ENCODE assay signal across 16 cellular contexts in genomic region chr11:15507592-15507991, GRCh38.
DNase-seq lines count a peak whose midpoint lies in the region; ATAC-seq, FAIRE-seq and TF ChIP-seq lines count a peak whose summit lies in the region.
"Had no signal": no experiment of that assay in that cellular context is flagged by ENCODE, and none has a peak within 500 bp of the region (broad histone marks: within the 10 kb centered on the region; RNA-seq: fewer than 3 reads in every experiment).

No MANE protein-coding gene starts in this region.

- intact Hi-C loops in mammary epithelial cell (cut with micrococcal nuclease) (no loop called here), spleen (cut with DNase I; ENCODE audit: low total_unique reads) (no loop called here)

- dilution Hi-C loops in mammary epithelial cell (cut with HindIII; ENCODE audit: low sequenced_read_pairs) = no loop called here

- ATAC-seq in A549 = peak in 1 of 2 experiments; percentile 47; a peak in 2 of 6 replicates
- ATAC-seq: activated T-cell treated with anti-CD3 and anti-CD28 coated beads, Interleukin-2, amount 50 U/mL, for 72 hours; T-cell had no signal

- FAIRE-seq in A549 (lab: Jason Lieb, UNC) = no peak
- FAIRE-seq: GM19239 had no signal

- H3K14ac ChIP-seq in neuronal stem cell (ENCODE audit: low read length) = no peak overlapping the region

- no peak overlapping the region for H2AK5ac ChIP-seq in neuronal stem cell (ENCODE audit: low read depth, low read length)

- no peaks in the 10 kb centered on the region for H3K9me3 ChIP-seq in A549
- no peaks in the 10 kb centered on the region for H3K9me3 ChIP-seq in hepatocyte (ENCODE audit: low read depth)
- H3K9me3 ChIP-seq in mammary epithelial cell (replicated peaks; ENCODE audit: insufficient read depth, low read length) = peaks cover 3% of the 10 kb centered on the region
- peaks cover 0 to 8% (median 0%) of the 10 kb centered on the region in 8 donors for H3K9me3 ChIP-seq in spleen
- no peaks in the 10 kb centered on the region for H3K9me3 ChIP-seq in neuronal stem cell (replicated peaks in 1 of 2; ENCODE audit: control insufficient read depth in 2 of 2, insufficient read depth in 1 of 2, low read depth in 1 of 2, low read length in 2 of 2)
- H3K9me3 ChIP-seq: upper lobe of left lung had no signal

- BruUV-seq in mammary epithelial cell (replicated peaks; lab: Mats Ljungman, UMichigan) = no TSS peak

- H3K4me3 ChIP-seq in A549 (no peak overlapping the region), hepatocyte (no peak overlapping the region), mammary epithelial cell (replicated peaks in 1 of 3; ENCODE audit: insufficient read depth in 1 of 3, low read depth in 2 of 3, low read length in 3 of 3) (no peak overlapping the region), spleen (no peak overlapping the region), neuronal stem cell (ENCODE audit: low read length in 2 of 2) (no peak overlapping the region)

- H4K91ac ChIP-seq in neuronal stem cell (ENCODE audit: low read depth, low read length, poor library complexity) = no peak overlapping the region

- H2AFZ ChIP-seq in hepatocyte (no peak overlapping the region), mammary epithelial cell (ENCODE audit: low read depth, low read length) (no peak overlapping the region), neuronal stem cell (ENCODE audit: low read length) (no peak overlapping the region)

- POLR2A ChIA-PET in A549 (lab: Yijun Ruan, JAX) = no interaction called here

- no peak overlapping the region for H3K4ac ChIP-seq in neuronal stem cell (ENCODE audit: low read length)

- H3K9me2 ChIP-seq in hepatocyte (replicated peaks; ENCODE audit: insufficient read depth) = no peaks in the 10 kb centered on the region

- H3K79me2 ChIP-seq in hepatocyte = no peaks in the 10 kb centered on the region
- H3K79me2 ChIP-seq in mammary epithelial cell (ENCODE audit: insufficient read depth, low read length) = no peaks in the 10 kb centered on the region

- no peak for TF ChIP-seq EP300 in A549 (IDR thresholded peaks at IDR 0.05)

- no peak overlapping the region for H3K18ac ChIP-seq in neuronal stem cell (ENCODE audit: low read length)

- H3K23ac ChIP-seq in neuronal stem cell (ENCODE audit: low read depth, low read length, poor library complexity) = no peak overlapping the region

- H3K4me2 ChIP-seq in A549 (peak overlapping the region; percentile 24; the same call in 1 of the 3 replicates), hepatocyte (peak overlapping the region; percentile 25), mammary epithelial cell (ENCODE audit: insufficient read depth, low read depth, low read length) (no peak overlapping the region), neuronal stem cell (ENCODE audit: insufficient read depth, low read length, poor library complexity, severe bottlenecking) (no peak overlapping the region)

- 4% methylated on average over 6 of the region's 6 CpGs for WGBS in A549 (ENCODE audit: missing lambda C conversion rate)
- WGBS in hepatocyte (ENCODE audit: low lambda C conversion rate, missing lambda C conversion rate) = 47% methylated on average over 6 of the region's 6 CpGs
- WGBS in mammary epithelial cell (ENCODE audit: low coverage, missing lambda C conversion rate) = 58% methylated on average over 6 of the region's 6 CpGs
- 73 to 86% (median 82%) methylated on average over 6 of the region's 6 CpGs for WGBS in spleen, 5 donors
- WGBS in neuronal stem cell (ENCODE audit: extremely low coverage in 2 of 2, insufficient read length in 2 of 2, insufficient replicate concordance in 1 of 2), 2 donors = no CpG with 5 or more reads among the region's 6 CpGs

- H2BK5ac ChIP-seq in neuronal stem cell (ENCODE audit: low read length) = no peak overlapping the region

- H2BK120ac ChIP-seq in neuronal stem cell (ENCODE audit: low read depth, low read length) = no peak overlapping the region

- H3K27ac ChIP-seq in A549 (no peak overlapping the region), hepatocyte (peak overlapping the region; percentile 66), mammary epithelial cell (ENCODE audit: insufficient read depth, low read depth, low read length) (no peak overlapping the region), spleen (no peak overlapping the region), neuronal stem cell (replicated peaks; ENCODE audit: low read length) (no peak overlapping the region)
- H3K27ac ChIP-seq: upper lobe of left lung had no signal

- peak in 1 of 2 experiments; percentile 46 for DNase-seq in A549 (ENCODE audit: low read depth in 1 of 2, low spot score in 1 of 2)
- DNase-seq in H4 (ENCODE audit: low spot score) = peak; percentile 89
- DNase-seq in RPMI7951 (ENCODE audit: low read depth) = peak; percentile 10
- DNase-seq in hepatocyte (ENCODE audit: low spot score) = peak; percentile 80
- DNase-seq in mammary epithelial cell = no peak
- DNase-seq in GM10266 (ENCODE audit: extremely low spot score) = no peak
- no peak for DNase-seq in spleen
- DNase-seq in neuronal stem cell (ENCODE audit: low spot score) = no peak
- DNase-seq: activated CD4-positive, alpha-beta T cell treated with anti-CD3 and anti-CD28 coated beads for 48 hours; activated T-cell treated with anti-CD3 and anti-CD28 coated beads, Interleukin-2, amount 50 U/mL, for 72 hours; amniotic stem cell; IMR-90; NCI-H2081; T-cell had no signal

- TF ChIP-seq CTCF in A549 (IDR thresholded peaks at IDR 0.05) (no peak), hepatocyte (IDR thresholded peaks at IDR 0.05; ENCODE audit: poor library complexity) (no peak), mammary epithelial cell (conservative IDR thresholded peaks at IDR 0.05 in 1 of 2, IDR thresholded peaks at IDR 0.05 in 1 of 2; ENCODE audit: extremely low read depth in 1 of 2, insufficient read depth in 1 of 2, low read depth in 1 of 2, low read length in 2 of 2) (no peak), GM10266 (IDR thresholded peaks at IDR 0.05; ENCODE audit: control insufficient read depth, insufficient read depth, low read depth, missing control alignments) (no peak), spleen (IDR thresholded peaks at IDR 0.05 in 8 of 11, conservative IDR thresholded peaks at IDR 0.05 in 3 of 11) (no peak)

- CTCF ChIA-PET in A549 (lab: Yijun Ruan, JAX) = interaction anchor here (2.0 kb wide), 1 partner anchor 12 kb away, joined by 5 read pairs; no protein-coding TSS in a partner anchor
- CTCF ChIA-PET in mammary epithelial cell (lab: Charles Lee; ENCODE audit: low non-redundant PET) = no interaction called here

- in situ Hi-C loops in mammary epithelial cell (cut with MboI; ENCODE audit: low sequenced_read_pairs in 2 of 2) = no loop called here

- no peaks in the 10 kb centered on the region for H3K79me1 ChIP-seq in neuronal stem cell (ENCODE audit: low read depth, low read length)

- H2BK15ac ChIP-seq in neuronal stem cell (ENCODE audit: low read length) = no peak overlapping the region

- TF ChIP-seq RAD21 in A549 (conservative IDR thresholded peaks at IDR 0.05 in 1 of 2, IDR thresholded peaks at IDR 0.05 in 1 of 2) = no peak

- no peak overlapping the region for H4K8ac ChIP-seq in neuronal stem cell (ENCODE audit: low read depth, low read length)

- H3K36me3 ChIP-seq in hepatocyte (replicated peaks; ENCODE audit: insufficient read depth, low read depth) (no peaks in the 10 kb centered on the region), mammary epithelial cell (ENCODE audit: insufficient read depth, low read length) (no peaks in the 10 kb centered on the region), spleen (no peaks in the 10 kb centered on the region), neuronal stem cell (replicated peaks in 1 of 2; ENCODE audit: control insufficient read depth in 2 of 2, insufficient read depth in 2 of 2, low read length in 2 of 2) (no peaks in the 10 kb centered on the region)
- H3K36me3 ChIP-seq: upper lobe of left lung had no signal

- H4K20me1 ChIP-seq in hepatocyte (ENCODE audit: insufficient read depth, poor library complexity, severe bottlenecking) = no peaks in the 10 kb centered on the region
- no peaks in the 10 kb centered on the region for H4K20me1 ChIP-seq in mammary epithelial cell (ENCODE audit: insufficient read depth, low read length)

- no peak overlapping the region for H2BK12ac ChIP-seq in neuronal stem cell (ENCODE audit: low read length)

- no peaks in the 10 kb centered on the region for H3K27me3 ChIP-seq in hepatocyte
- H3K27me3 ChIP-seq in mammary epithelial cell (ENCODE audit: insufficient read depth, low read length) = no peaks in the 10 kb centered on the region
- H3K27me3 ChIP-seq in spleen (replicated peaks in 1 of 7) = no peaks in the 10 kb centered on the region
- H3K27me3 ChIP-seq in neuronal stem cell (ENCODE audit: control insufficient read depth in 3 of 3, insufficient read depth in 3 of 3, low read depth in 1 of 3, low read length in 3 of 3) = no peaks in the 10 kb centered on the region
- H3K27me3 ChIP-seq: upper lobe of left lung had no signal

- H3K9ac ChIP-seq in mammary epithelial cell (ENCODE audit: insufficient read depth, low read length) (no peak overlapping the region), neuronal stem cell (ENCODE audit: low read depth, low read length, poor library complexity) (no peak overlapping the region)

- no peak for TF ChIP-seq POLR2A in A549 (IDR thresholded peaks at IDR 0.05; ENCODE audit: low read length)
- TF ChIP-seq POLR2A in spleen (IDR thresholded peaks at IDR 0.05) = no peak

- H3K4me1 ChIP-seq in A549 (no peaks in the 10 kb centered on the region), hepatocyte (ENCODE audit: insufficient read depth) (no peaks in the 10 kb centered on the region), mammary epithelial cell (ENCODE audit: insufficient read depth, low read length) (no peaks in the 10 kb centered on the region), spleen (no peaks in the 10 kb centered on the region), neuronal stem cell (ENCODE audit: control insufficient read depth in 2 of 2, insufficient read depth in 1 of 2, low read depth in 1 of 2, low read length in 2 of 2) (no peaks in the 10 kb centered on the region)
- H3K4me1 ChIP-seq: upper lobe of left lung had no signal

TF ChIP-seq in A549, 52 proteins besides CTCF, POLR2A, EP300 and RAD21:
- TF ChIP-seq USF2 (IDR thresholded peaks at IDR 0.05) (peak; percentile 41; the same call in 1 of the 2 replicates), ATOH8 (CRISPR knock-in tag; IDR thresholded peaks at IDR 0.05; ENCODE audit: low read depth) (no peak)

Comparison
In these comparisons a context has a peak if more than half of its experiments do, and no peak if none do; other contexts are left out.
1. DNase-seq: peak in H4 (single experiment), RPMI7951 (single experiment) and hepatocyte (single experiment); none in mammary epithelial cell (single experiment), GM10266 (single experiment), spleen (single experiment) and neuronal stem cell (single experiment).
2. H3K4me2 ChIP-seq: peak in A549 (single experiment) and hepatocyte (single experiment); none in mammary epithelial cell (single experiment) and neuronal stem cell (single experiment).